ENCODE assay signal across 13 cellular contexts in the genomic region with DNA sequence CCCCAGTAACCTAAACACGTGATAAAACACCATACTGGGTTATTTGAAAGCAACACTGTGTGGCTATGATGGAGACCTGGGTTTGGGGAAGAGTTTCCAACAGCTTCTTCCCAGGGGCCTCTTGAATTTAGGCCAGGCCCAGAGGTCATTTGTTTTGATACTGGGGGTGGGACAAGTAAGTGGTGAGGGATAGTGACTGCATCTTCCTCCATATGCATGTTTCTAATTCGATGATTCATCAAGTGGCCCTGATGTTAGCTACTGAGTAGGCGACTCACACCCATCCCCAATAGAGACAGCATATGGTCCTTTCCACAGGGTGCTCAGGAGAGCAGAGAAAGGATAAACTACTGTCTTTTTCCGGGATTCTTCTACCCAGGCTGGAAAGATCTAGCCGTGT. TPM values are rescaled to one million over a fixed set of nuclear protein-coding genes. Genes with fewer than 3 reads are reported as not detected.
DNase-seq lines count a peak whose midpoint lies in the region; ATAC-seq, FAIRE-seq and TF ChIP-seq lines count a peak whose summit lies in the region.
"Had no signal": no experiment of that assay in that cellular context is flagged by ENCODE, and none has a peak within 500 bp of the region (broad histone marks: within the 10 kb centered on the region; RNA-seq: fewer than 3 reads in every experiment).

No MANE protein-coding gene starts in this region.

- dilution Hi-C loops in keratinocyte (cut with MboI; ENCODE audit: extremely low pct_ligation_motif_present, low sequenced_read_pairs), result no loop called here

- no peak for ATAC-seq in HG03457 (IDR thresholded peaks at IDR 0.05; ENCODE audit: unreplicated experiment)
- ATAC-seq: gastrocnemius medialis had no signal

- H3K4me3 ChIP-seq in keratinocyte (ENCODE audit: control insufficient read depth in 2 of 3, extremely low read depth in 1 of 3, insufficient read depth in 2 of 3, low read depth in 1 of 3, low read length in 3 of 3), result no peak overlapping the region
- H3K4me3 ChIP-seq: gastrocnemius medialis had no signal

- H3K79me2 ChIP-seq in keratinocyte (ENCODE audit: control insufficient read depth, insufficient read depth, low read length), result no peaks in the 10 kb centered on the region

- H3K9ac ChIP-seq in keratinocyte (ENCODE audit: control insufficient read depth, extremely low read depth, insufficient read depth, low read length), result no peak overlapping the region

- H3K27me3 ChIP-seq in keratinocyte (ENCODE audit: control insufficient read depth, extremely low read depth, insufficient read depth, low read length), result peaks cover 4% of the 10 kb centered on the region

- no peaks in the 10 kb centered on the region for H4K20me1 ChIP-seq in keratinocyte (ENCODE audit: control insufficient read depth, extremely low read depth, insufficient read depth, low read length)

- no peak overlapping the region for H3K4me2 ChIP-seq in keratinocyte (ENCODE audit: control insufficient read depth, extremely low read depth, insufficient read depth, low read depth, low read length)

- H3K9me3 ChIP-seq in keratinocyte (ENCODE audit: control insufficient read depth, low read depth, low read length), result no peaks in the 10 kb centered on the region
- H3K9me3 ChIP-seq: gastrocnemius medialis had no signal

- H3K36me3 ChIP-seq in keratinocyte (ENCODE audit: control insufficient read depth in 2 of 2, extremely low read depth in 1 of 2, insufficient read depth in 2 of 2, low read length in 2 of 2), result no peaks in the 10 kb centered on the region
- H3K36me3 ChIP-seq: gastrocnemius medialis had no signal

- DNase-seq in AG08396 (ENCODE audit: low spot score) (peak; percentile 12), LHCN-M2 (ENCODE audit: low read depth) (peak; percentile 66), keratinocyte (ENCODE audit: low read depth, low spot score) (no peak), GM12891 (ENCODE audit: insufficient read length, low spot score) (no peak)
- DNase-seq in activated CD4-positive, CD25-positive, alpha-beta regulatory T cell (lab: John Stamatoyannopoulos, UW), result no peak
- no peak for DNase-seq in stimulated activated CD4-positive, alpha-beta T cell treated with anti-CD3 and anti-CD28 coated beads, Interleukin-4, amount 100 ng/mL, for 1 hour
- DNase-seq: activated T-cell treated with anti-CD3 and anti-CD28 coated beads for 4 hours; DMS79; gastrocnemius medialis; stimulated activated CD4-positive, alpha-beta T cell treated with anti-CD3 and anti-CD28 coated beads, Interleukin-2, amount 100 ng/mL, for 24 hours had no signal

- FAIRE-seq in keratinocyte (lab: Jason Lieb, UNC), result peak; percentile 67
- no peak for FAIRE-seq in GM12891 (lab: Jason Lieb, UNC)

- no peaks in the 10 kb centered on the region for H3K9me1 ChIP-seq in keratinocyte (ENCODE audit: control insufficient read depth, extremely low read depth, insufficient read depth, low read length)

- no peak overlapping the region for H2AFZ ChIP-seq in keratinocyte (ENCODE audit: control insufficient read depth, low read length)

- H3K27ac ChIP-seq in angular gyrus (ENCODE audit: low read depth, low read length) (peak overlapping the region; percentile 88), keratinocyte (ENCODE audit: control insufficient read depth, insufficient read depth, low read length) (no peak overlapping the region)
- H3K27ac ChIP-seq: gastrocnemius medialis had no signal

- H3K4me1 ChIP-seq in keratinocyte (ENCODE audit: control insufficient read depth, extremely low read depth, insufficient read depth, low read length), result peaks cover 15% of the 10 kb centered on the region
- H3K4me1 ChIP-seq: gastrocnemius medialis had no signal

- no peak for TF ChIP-seq CTCF in keratinocyte (optimal IDR thresholded peaks at IDR 0.05 in 1 of 3, IDR thresholded peaks at IDR 0.05 in 1 of 3, conservative IDR thresholded peaks at IDR 0.05 in 1 of 3; ENCODE audit: extremely low read depth in 1 of 3, insufficient read depth in 2 of 3, low read length in 3 of 3)

- TF ChIP-seq POLR2A in GM12891 (IDR thresholded peaks at IDR 0.05; ENCODE audit: low read depth, low read length), result no peak

TF ChIP-seq in GM12891, 5 proteins besides CTCF, POLR2A, EP300 and RAD21:
- TF ChIP-seq POLR2AphosphoS5 (IDR thresholded peaks at IDR 0.05; ENCODE audit: low read depth, low read length), result no peak
- TF ChIP-seq SPI1 (IDR thresholded peaks at IDR 0.05; ENCODE audit: low read depth, low read length), result no peak

RNA-seq across cellular contexts. Expression of a gene that starts 2.7 kb away (rescaled TPM):
- 1.1 and 1.8 TPM in 2 replicates for total RNA-seq in LHCN-M2 (2014; rRNA removed)
- polyA plus RNA-seq in LHCN-M2 (2012), result 0.35 TPM
- 0.03 to 0.04 TPM in 2 of 3 replicates, not detected in the other for polyA plus RNA-seq in keratinocyte
- polyA plus RNA-seq in keratinocyte (2011; ENCODE audit: low read depth), result 0.15 TPM
- not detected in 2 replicates for polyA plus RNA-seq in keratinocyte (2011; cell fraction: cytosol; rRNA removed)
- polyA plus RNA-seq in keratinocyte (2011; cell fraction: nucleus; rRNA removed), result not detected in 2 replicates
- polyA plus RNA-seq in keratinocyte (2012; ENCODE audit: low replicate concordance), result not detected in 2 replicates
- not detected in 3 replicates for polyA minus RNA-seq in keratinocyte
- polyA minus RNA-seq in keratinocyte (2011; cell fraction: cytosol; rRNA and poly(A)+ RNA removed), result not detected
- not detected in 2 replicates for polyA minus RNA-seq in keratinocyte (2011; cell fraction: nucleus; rRNA and poly(A)+ RNA removed)
- not detected for polyA plus RNA-seq in GM12891 (2012; ENCODE audit: low read depth, missing spikeins)
- total RNA-seq: gastrocnemius medialis; T-helper 1 cell treated with Interleukin-12 subunit alpha and Interleukin-12 subunit beta and Interleukin-4 antibody, amounts not matched to agents 30 ng/mL and 1 ng/mL, for 36 hours had no signal

Comparison
In these comparisons a context has a peak if more than half of its experiments do, and no peak if none do; other contexts are left out.
1. DNase-seq: peak in AG08396 (single experiment) and LHCN-M2 (single experiment); none in keratinocyte (single experiment), GM12891 (single experiment), activated CD4-positive, CD25-positive, alpha-beta regulatory T cell (0 of 4) and stimulated activated CD4-positive, alpha-beta T cell treated with anti-CD3 and anti-CD28 coated beads, Interleukin-4, amount 100 ng/mL, for 1 hour (single experiment).